ENCODE assay signal across 11 cellular contexts in genomic region chr4:2042947-2043395, GRCh38. TPM values are rescaled to one million over a fixed set of nuclear protein-coding genes. Genes with fewer than 3 reads are reported as not detected.
DNase-seq lines count a peak whose midpoint lies in the region; ATAC-seq and TF ChIP-seq lines count a peak whose summit lies in the region.
"Had no signal": no experiment of that assay in that cellular context is flagged by ENCODE, and none has a peak within 500 bp of the region (broad histone marks: within the 10 kb centered on the region; RNA-seq: fewer than 3 reads in every experiment).

No MANE protein-coding gene starts in this region.

- H3K9ac ChIP-seq in IMR-90 (ENCODE audit: low read depth, low read length) = no peak overlapping the region
- peak overlapping the region; percentile 84 for H3K9ac ChIP-seq in neural cell (ENCODE audit: low read length)

- no peaks in the 10 kb centered on the region for H3K9me1 ChIP-seq in IMR-90 (ENCODE audit: insufficient read depth, low read length)

- H3K4me3 Mint-ChIP-seq in CD14-positive monocyte (peak overlapping the region; percentile 68 to 80), chondrocyte (ENCODE audit: unreplicated experiment) (peak overlapping the region; percentile 62)

- no peak for TF ChIP-seq EP300 in neural cell (conservative IDR thresholded peaks at IDR 0.05; ENCODE audit: poor library complexity, severe bottlenecking)

- DNase-seq in CD14-positive monocyte (ENCODE audit: low spot score) = no peak
- no peak for DNase-seq in IMR-90
- no peak for DNase-seq in chondrocyte (ENCODE audit: low spot score)
- no peak for DNase-seq in NCI-H146 treated with DMSO at 0.1 percent for 48 hours (lab: John Stamatoyannopoulos, UW; ENCODE audit: unreplicated experiment)
- no peak for DNase-seq in DMS79 (lab: John Stamatoyannopoulos, UW)
- DNase-seq: gastrocnemius medialis had no signal

- H4K91ac ChIP-seq in IMR-90 (ENCODE audit: insufficient read depth, low read depth, low read length) = no peak overlapping the region

- no peak overlapping the region for H2BK15ac ChIP-seq in IMR-90 (ENCODE audit: low read depth, low read length)

- ATAC-seq in IMR-90 (ENCODE audit: low read depth) = no peak
- no peak for ATAC-seq in activated CD4-positive, CD25-positive, alpha-beta regulatory T cell treated with anti-CD3 and anti-CD28 coated beads, Interleukin-2, amount 50 U/mL, for 24 hours
- ATAC-seq in GM18498 (IDR thresholded peaks at IDR 0.05; ENCODE audit: unreplicated experiment) = no peak
- ATAC-seq: gastrocnemius medialis had no signal

- no peak overlapping the region for H3K18ac ChIP-seq in IMR-90 (ENCODE audit: low read depth, low read length)

- H3K56ac ChIP-seq in IMR-90 (ENCODE audit: extremely low read depth, insufficient read depth, low read length) = no peak overlapping the region

- no peaks in the 10 kb centered on the region; the same call in 1 of the 2 replicates for H3K9me3 ChIP-seq in IMR-90 (ENCODE audit: control insufficient read depth, insufficient read depth, low read length)
- no peaks in the 10 kb centered on the region for H3K9me3 ChIP-seq in neural cell (ENCODE audit: low read length)
- H3K9me3 ChIP-seq: gastrocnemius medialis, prostate gland had no signal

- no peak overlapping the region for H2AK5ac ChIP-seq in IMR-90 (ENCODE audit: low read depth, low read length)

- in situ Hi-C loops in IMR-90 (cut with MboI; ENCODE audit: low sequenced_read_pairs) = no loop called here

- WGBS in IMR-90 (ENCODE audit: extremely low coverage in 2 of 2, insufficient read length in 1 of 2), 2 experiments = 89% methylated on average over 4 of the region's 8 CpGs; no CpG with 5 or more reads in 1 of the 2 experiments

- peak overlapping the region in 1 of 7 donors; percentile 68 for H3K27ac Mint-ChIP-seq in CD14-positive monocyte
- H3K27ac Mint-ChIP-seq in chondrocyte (ENCODE audit: unreplicated experiment) = no peak overlapping the region

- H4K5ac ChIP-seq in IMR-90 (ENCODE audit: low read depth, low read length) = no peak overlapping the region

- H3K36me3 ChIP-seq in IMR-90 (ENCODE audit: control insufficient read depth, insufficient read depth, low read length) = peaks cover 2% of the 10 kb centered on the region; the same call in 1 of the 2 replicates
- H3K36me3 ChIP-seq in neural cell (ENCODE audit: insufficient read depth, low read length) = no peaks in the 10 kb centered on the region
- H3K36me3 ChIP-seq: gastrocnemius medialis, prostate gland had no signal

- peaks cover 2 to 10% of the 10 kb centered on the region in 2 donors for H3K36me3 Mint-ChIP-seq in CD14-positive monocyte
- no peaks in the 10 kb centered on the region for H3K36me3 Mint-ChIP-seq in chondrocyte (ENCODE audit: low read depth)

- H3K27ac ChIP-seq in IMR-90 (ENCODE audit: insufficient read depth, low read length) (no peak overlapping the region), neural cell (ENCODE audit: low read length) (peak overlapping the region; percentile 45)
- H3K27ac ChIP-seq: gastrocnemius medialis, HL-60, prostate gland had no signal

- H2BK120ac ChIP-seq in IMR-90 (ENCODE audit: low read depth, low read length) = no peak overlapping the region

- no peak overlapping the region for H3K4ac ChIP-seq in IMR-90 (ENCODE audit: low read depth, low read length)

- CTCF ChIA-PET in IMR-90 (lab: Yijun Ruan, JAX) = no interaction called here

- peak overlapping the region; percentile 25; the same call in 1 of the 2 replicates for H3K4me2 ChIP-seq in IMR-90 (ENCODE audit: low read depth, low read length)
- H3K4me2 ChIP-seq in neural cell (ENCODE audit: low read length) = peak overlapping the region; percentile 98

- H3K4me1 ChIP-seq in IMR-90 (ENCODE audit: control insufficient read depth, insufficient read depth, low read length) = no peaks in the 10 kb centered on the region; the same call in 1 of the 2 replicates

- H3K9me2 ChIP-seq in neural cell (ENCODE audit: insufficient read depth, low read length) = no peaks in the 10 kb centered on the region

- H3K27me3 ChIP-seq in IMR-90 (ENCODE audit: control insufficient read depth, insufficient read depth, low read length) = peaks cover 21% of the 10 kb centered on the region
- H3K27me3 ChIP-seq in neural cell (ENCODE audit: insufficient read depth, low read depth, low read length) = peaks cover 20% of the 10 kb centered on the region

- TF ChIP-seq RAD21 in IMR-90 (IDR thresholded peaks at IDR 0.05; ENCODE audit: low read length) (no peak), neural cell (conservative IDR thresholded peaks at IDR 0.05) (no peak)

- BruUV-seq in IMR-90 (replicated peaks; lab: Mats Ljungman, UMichigan) = no TSS peak

- H4K20me1 ChIP-seq in IMR-90 (ENCODE audit: insufficient read depth, low read length) (no peaks in the 10 kb centered on the region), neural cell (ENCODE audit: insufficient read depth) (no peaks in the 10 kb centered on the region)

- H3K4me1 Mint-ChIP-seq in CD14-positive monocyte = peaks cover 6% of the 10 kb centered on the region
- peaks cover 8% of the 10 kb centered on the region for H3K4me1 Mint-ChIP-seq in chondrocyte (ENCODE audit: low read depth)

- H3K79me1 ChIP-seq in IMR-90 (ENCODE audit: low read depth in 1 of 2, low read length in 2 of 2) = 0 out of 4 replicates have a peak, but pooled peaks cover 0 to 7% of the 10 kb centered on the region in 2 experiments

- H2AK9ac ChIP-seq in IMR-90 (replicated peaks; ENCODE audit: low read depth, low read length, poor library complexity) = peak overlapping the region; percentile 48

- no peak overlapping the region for H3K23ac ChIP-seq in IMR-90 (ENCODE audit: low read depth, low read length)

- no peak overlapping the region for H4K8ac ChIP-seq in IMR-90 (ENCODE audit: low read depth in 2 of 2, low read length in 2 of 2)

- H3K9me3 Mint-ChIP-seq in CD14-positive monocyte (peaks cover 4 to 12% (median 7%) of the 10 kb centered on the region in 7 donors), chondrocyte (ENCODE audit: low read depth) (no peaks in the 10 kb centered on the region)

- peaks cover 36 to 78% (median 55%) of the 10 kb centered on the region in 3 donors for H3K27me3 Mint-ChIP-seq in CD14-positive monocyte (ENCODE audit: low read depth in 3 of 3)
- H3K27me3 Mint-ChIP-seq in chondrocyte (ENCODE audit: low read depth) = peaks cover 5% of the 10 kb centered on the region

- H3K4me3 ChIP-seq in IMR-90 (ENCODE audit: insufficient read depth, low read depth, low read length) (no peak overlapping the region; the same call in 1 of the 2 replicates), neural cell (ENCODE audit: low read length) (peak overlapping the region; percentile 92)

- H2AFZ ChIP-seq in IMR-90 (replicated peaks; ENCODE audit: low read length, poor library complexity) (no peak overlapping the region), neural cell (ENCODE audit: low read depth, low read length) (no peak overlapping the region)

- H2BK20ac ChIP-seq in IMR-90 (ENCODE audit: low read depth, low read length) = no peak overlapping the region

- dilution Hi-C loops in IMR-90 (cut with HindIII; ENCODE audit: low sequenced_read_pairs, unreplicated experiment) = no loop called here

- H3K14ac ChIP-seq in IMR-90 (replicated peaks; ENCODE audit: low read depth, low read length) = no peak overlapping the region

- intact Hi-C loops in CD14-positive monocyte (cut with micrococcal nuclease) (loop anchor here in 1 of 2 donors (5.0 kb wide), 1 partner anchor 36 kb away; the partner anchor contains the start of gene NELFA), IMR-90 (cut with micrococcal nuclease) (no loop called here)

- POLR2A ChIA-PET in IMR-90 (lab: Charles Lee; ENCODE audit: unreplicated experiment) = no interaction called here

- TF ChIP-seq CTCF in CD14-positive monocyte (IDR thresholded peaks at IDR 0.05) (no peak), IMR-90 (conservative IDR thresholded peaks at IDR 0.05; ENCODE audit: low read depth, low read length) (no peak), chondrocyte (IDR thresholded peaks at IDR 0.05) (no peak), neural cell (IDR thresholded peaks at IDR 0.05; ENCODE audit: poor library complexity, severe bottlenecking) (no peak)

- no peak for TF ChIP-seq POLR2A in IMR-90 (IDR thresholded peaks at IDR 0.05; ENCODE audit: low read depth, low read length)

- H3F3A ChIP-seq in neural cell (ENCODE audit: insufficient read depth, low read length, poor library complexity, severe bottlenecking) = no peaks in the 10 kb centered on the region

- H3K79me2 ChIP-seq in neural cell (replicated peaks; ENCODE audit: insufficient read depth, low read length) = peaks cover 12% of the 10 kb centered on the region

- no peak overlapping the region for H2BK5ac ChIP-seq in IMR-90 (ENCODE audit: low read depth, low read length, poor library complexity, severe bottlenecking)

TF ChIP-seq in IMR-90, 13 proteins besides CTCF, POLR2A, EP300 and RAD21 (continues in another document):
- TF ChIP-seq MXI1 (IDR thresholded peaks at IDR 0.05; ENCODE audit: borderline replicate concordance, low read depth, low read length) = no peak
- TF ChIP-seq BHLHE40 (IDR thresholded peaks at IDR 0.05; ENCODE audit: low read depth, low read length) = no peak
- TF ChIP-seq SMC3 (IDR thresholded peaks at IDR 0.05; ENCODE audit: low read depth, low read length) = no peak
- TF ChIP-seq NFE2L2 (IDR thresholded peaks at IDR 0.05; ENCODE audit: low read depth, low read length) = no peak
- TF ChIP-seq CEBPB (IDR thresholded peaks at IDR 0.05; ENCODE audit: low read depth, low read length) = no peak

TF ChIP-seq in neural cell, 6 proteins besides CTCF, POLR2A, EP300 and RAD21 (continues in another document):
- TF ChIP-seq SMC3 (conservative IDR thresholded peaks at IDR 0.05; ENCODE audit: poor library complexity) = no peak
- no peak for TF ChIP-seq MXI1 (conservative IDR thresholded peaks at IDR 0.05; ENCODE audit: poor library complexity, severe bottlenecking)
- no peak for TF ChIP-seq TAF1 (IDR thresholded peaks at IDR 0.05; ENCODE audit: low read depth)
- TF ChIP-seq EZH2 (IDR thresholded peaks at IDR 0.05; ENCODE audit: borderline replicate concordance, insufficient read depth, low read length, poor library complexity, severe bottlenecking) = no peak
- no peak for TF ChIP-seq POLR2AphosphoS5 (IDR thresholded peaks at IDR 0.05)

RNA-seq across cellular contexts. Expression of gene NAT8L, which starts 16.2 kb away (rescaled TPM):
- not detected for polyA plus RNA-seq in CD14-positive monocyte
- not detected in 2 replicates for total RNA-seq in IMR-90 (2012; rRNA removed)
- polyA plus RNA-seq in IMR-90 (2012; rRNA removed) = 0.04 and 0.05 TPM in 2 replicates
- 0.05 TPM in 2 replicates for polyA plus RNA-seq in IMR-90 (2012; cell fraction: cytosol; rRNA removed)
- polyA plus RNA-seq in IMR-90 (2012; cell fraction: nucleus; rRNA removed; ENCODE audit: low replicate concordance) = 0.08 and 0.14 TPM in 2 replicates
- total RNA-seq in chondrocyte = 0.53 to 1.6 TPM (median 1.6 TPM) in 3 replicates
- 12.6 and 15.4 TPM in 2 replicates for polyA plus RNA-seq in neural cell
- 19.0 and 20.5 TPM in 2 replicates for polyA minus RNA-seq in neural cell

RNA-seq across cellular contexts. Expression of gene NELFA, which starts 34.2 kb away (rescaled TPM):
- polyA plus RNA-seq in CD14-positive monocyte (10 to 100 TPM; 10.0 to 10.5 TPM), IMR-90 (2012; rRNA removed) (21.9 and 23.4 TPM in 2 replicates), neural cell (40.5 and 56.7 TPM in 2 replicates)
- total RNA-seq in IMR-90 (2012; rRNA removed) (4.3 and 5.8 TPM in 2 replicates), chondrocyte (23.5 to 25.6 TPM (median 24.0 TPM) in 3 replicates)
- polyA plus RNA-seq in IMR-90 (2012; cell fraction: cytosol; rRNA removed) = 15.8 and 24.7 TPM in 2 replicates
- 32.1 and 61.2 TPM in 2 replicates for polyA plus RNA-seq in IMR-90 (2012; cell fraction: nucleus; rRNA removed; ENCODE audit: low replicate concordance)
- polyA minus RNA-seq in neural cell = 48.6 and 57.2 TPM in 2 replicates

Comparison
In these comparisons a context has a peak if more than half of its experiments do, and no peak if none do; other contexts are left out.
1. RNA of gene NAT8L, which starts 16.2 kb away (polyA plus RNA-seq): 12.6 to 15.4 TPM in neural cell; 0.04 to 0.14 TPM in IMR-90 and not detected in CD14-positive monocyte; every median in the first group is over 10 times any median in the second.